22 cellular contexts compared by ENCODE assay signal in genomic region chr7:67955061-67955460, GRCh38.
"Had no signal": no experiment of that assay in that cellular context is flagged by ENCODE, and none has a peak within 500 bp of the region (broad histone marks: within the 10 kb centered on the region; RNA-seq: fewer than 3 reads in every experiment).

No MANE protein-coding gene starts in this region.

- H3K4me3 Mint-ChIP-seq: activated naive CD8-positive, alpha-beta T cell treated with anti-CD3 and anti-CD28 coated beads for 36 hours; activated T-cell treated with anti-CD3 and anti-CD28 coated beads, Interleukin-2, amount 50 U/mL, for 4 hours; central memory CD8-positive, alpha-beta T cell; naive thymus-derived CD4-positive, alpha-beta T cell; stimulated activated naive CD8-positive, alpha-beta T cell treated with anti-CD3 and anti-CD28 coated beads, Interleukin-15, amount 100 ng/mL, for 72 hours had no signal

- H3K4me1 Mint-ChIP-seq: activated naive CD8-positive, alpha-beta T cell treated with anti-CD3 and anti-CD28 coated beads for 36 hours; central memory CD8-positive, alpha-beta T cell; naive thymus-derived CD4-positive, alpha-beta T cell; stimulated activated naive CD8-positive, alpha-beta T cell treated with anti-CD3 and anti-CD28 coated beads, Interleukin-15, amount 100 ng/mL, for 72 hours had no signal

- H3K9me3 ChIP-seq: breast epithelium, ovary, psoas muscle, tibial artery had no signal

- H3K36me3 ChIP-seq: breast epithelium, left lung, ovary, tibial artery, WERI-Rb-1 had no signal

- H3K27me3 ChIP-seq: breast epithelium, foreskin keratinocyte, left lung, ovary, tibial artery had no signal

- ATAC-seq: activated T-cell treated with anti-CD3 and anti-CD28 coated beads, Interleukin-2, amount 50 U/mL, for 4 hours; foreskin keratinocyte; left lung; naive thymus-derived CD4-positive, alpha-beta T cell; psoas muscle; right cardiac atrium; stimulated activated naive CD8-positive, alpha-beta T cell treated with anti-CD3 and anti-CD28 coated beads, Interleukin-15, amount 100 ng/mL, for 72 hours had no signal

- H3K4me1 ChIP-seq: breast epithelium, foreskin keratinocyte, left lung, psoas muscle, tibial artery had no signal

- H3K27ac ChIP-seq: breast epithelium, foreskin keratinocyte, left lung, ovary, psoas muscle, tibial artery, WERI-Rb-1 had no signal

- H3K4me3 ChIP-seq: breast epithelium, left lung, lung, ovary, psoas muscle, tibial artery had no signal

- DNase-seq: activated CD4-positive, alpha-beta T cell treated with anti-CD3 and anti-CD28 coated beads, Interleukin-2, amount 50 U/mL, for 4 hours; activated CD8-positive, alpha-beta memory T cell treated with anti-CD3 and anti-CD28 coated beads for 24 hours; activated CD8-positive, alpha-beta memory T cell treated with anti-CD3 and anti-CD28 coated beads, Interleukin-2, amount 50 U/mL, for 4 hours; activated naive CD4-positive, alpha-beta T cell treated with Interleukin-2 at 50 U/mL for 16 hours; activated naive CD8-positive, alpha-beta T cell treated with anti-CD3 and anti-CD28 coated beads for 36 hours; activated T-cell treated with anti-CD3 and anti-CD28 coated beads, Interleukin-2, amount 50 U/mL, for 4 hours; effector memory CD4-positive, alpha-beta T cell; foreskin keratinocyte; kidney glomerular epithelial cell; left lung; naive thymus-derived CD4-positive, alpha-beta T cell; ovary; psoas muscle; right cardiac atrium; stimulated activated CD4-positive, alpha-beta T cell treated with anti-CD3 and anti-CD28 coated beads, Interleukin-12 subunit alpha, Interleukin-12 subunit beta, amount 100 ng/mL, for 4 hours; stimulated activated naive CD8-positive, alpha-beta T cell treated with anti-CD3 and anti-CD28 coated beads, Interleukin-15, amount 100 ng/mL, for 72 hours; tibial artery; WERI-Rb-1 had no signal

- H3K27ac Mint-ChIP-seq: activated naive CD8-positive, alpha-beta T cell treated with anti-CD3 and anti-CD28 coated beads for 36 hours; activated T-helper 2 cell treated with anti-CD3 and anti-CD28 coated beads, Interferon-gamma antibody, Interleukin-2, Interleukin-4, amounts not matched to agents 10 μg/mL and 5 μg/mL and 100 μg/mL, durations not matched to agents 14 hours and 24 hours and 36 hours; naive thymus-derived CD4-positive, alpha-beta T cell; stimulated activated naive CD8-positive, alpha-beta T cell treated with anti-CD3 and anti-CD28 coated beads, Interleukin-15, amount 100 ng/mL, for 72 hours had no signal

- H3K27me3 Mint-ChIP-seq: activated naive CD8-positive, alpha-beta T cell treated with anti-CD3 and anti-CD28 coated beads for 36 hours; central memory CD8-positive, alpha-beta T cell; naive thymus-derived CD4-positive, alpha-beta T cell; stimulated activated naive CD8-positive, alpha-beta T cell treated with anti-CD3 and anti-CD28 coated beads, Interleukin-15, amount 100 ng/mL, for 72 hours had no signal
